In genomic region chr5:88675758-88676636, GRCh38 we compare ENCODE assay signal across 8 cellular contexts.
DNase-seq lines count a peak whose midpoint lies in the region; ATAC-seq lines count a peak whose summit lies in the region.

No MANE protein-coding gene starts in this region.

- ATAC-seq in HG02759 (IDR thresholded peaks at IDR 0.05; ENCODE audit: unreplicated experiment) (peak; percentile 39), Right ventricle myocardium superior (ENCODE audit: poor library complexity) (peak; percentile 47)

- H3K27me3 Mint-ChIP-seq in activated CD4-positive, alpha-beta memory T cell treated with anti-CD3 and anti-CD28 coated beads, Interleukin-2, amount 10 ng/mL, durations not matched to agents 7 days and 5 days: peaks cover 83% of the 10 kb centered on the region

- peak overlapping the region; percentile 49 for H3K4me3 Mint-ChIP-seq in activated CD4-positive, alpha-beta memory T cell treated with anti-CD3 and anti-CD28 coated beads, Interleukin-2, amount 10 ng/mL, durations not matched to agents 7 days and 5 days

- intact Hi-C loops in Right ventricle myocardium superior (cut with DNase I): no loop called here
- intact Hi-C loops in posterior vena cava (cut with DNase I): loop anchor here in 1 of 2 donors (10.0 kb wide), 1 partner anchor 531 kb away; no protein-coding TSS in a partner anchor

- H3K27ac Mint-ChIP-seq in activated CD4-positive, alpha-beta memory T cell treated with anti-CD3 and anti-CD28 coated beads, Interleukin-2, amount 10 ng/mL, durations not matched to agents 7 days and 5 days: no peak overlapping the region

- peaks cover 21% of the 10 kb centered on the region for H3K36me3 Mint-ChIP-seq in activated CD4-positive, alpha-beta memory T cell treated with anti-CD3 and anti-CD28 coated beads, Interleukin-2, amount 10 ng/mL, durations not matched to agents 7 days and 5 days (ENCODE audit: low read depth)

- peaks cover 36% of the 10 kb centered on the region for H3K4me1 Mint-ChIP-seq in activated CD4-positive, alpha-beta memory T cell treated with anti-CD3 and anti-CD28 coated beads, Interleukin-2, amount 10 ng/mL, durations not matched to agents 7 days and 5 days

- POLR2A ChIA-PET in activated CD4-positive, alpha-beta memory T cell treated with anti-CD3 and anti-CD28 coated beads, Interleukin-2, amount 10 ng/mL, durations not matched to agents 7 days and 5 days (lab: Charles Lee): interaction anchor here (0.6 to 1.2 kb wide), 2 partner anchors 9 to 15 kb away, joined by 3 read pairs; no protein-coding TSS in a partner anchor

- DNase-seq in activated effector memory CD4-positive, alpha-beta T cell treated with anti-CD3 and anti-CD28 coated beads, Interleukin-2, amount 50 U/mL, for 16 hours: peak; percentile 61
- DNase-seq in activated effector memory CD4-positive, alpha-beta T cell treated with Interleukin-2 at 50 U/mL for 16 hours: no peak
- DNase-seq in NCI-H2081 treated with DMSO at 0.1 percent for 48 hours (lab: John Stamatoyannopoulos, UW): peak; percentile 60
- no peak for DNase-seq in activated CD4-positive, alpha-beta memory T cell treated with anti-CD3 and anti-CD28 coated beads, Interleukin-2, amount 10 ng/mL, durations not matched to agents 7 days and 5 days
- no peak for DNase-seq in Right ventricle myocardium superior
- DNase-seq in posterior vena cava (ENCODE audit: low spot score): peak; percentile 70
- DNase-seq in ureter (ENCODE audit: low spot score): no peak

- H3K9me3 Mint-ChIP-seq in activated CD4-positive, alpha-beta memory T cell treated with anti-CD3 and anti-CD28 coated beads, Interleukin-2, amount 10 ng/mL, durations not matched to agents 7 days and 5 days: no peaks in the 10 kb centered on the region

- CTCF ChIA-PET in activated CD4-positive, alpha-beta memory T cell treated with anti-CD3 and anti-CD28 coated beads, Interleukin-2, amount 10 ng/mL, durations not matched to agents 7 days and 5 days (lab: Charles Lee): interaction anchor here (1.1 to 1.9 kb wide), 3 partner anchors 8 to 15 kb away, joined by 6 to 11 read pairs (median 9); no protein-coding TSS in a partner anchor

Comparison
In these comparisons a context has a peak if more than half of its experiments do, and no peak if none do; other contexts are left out.
1. DNase-seq: peak in activated effector memory CD4-positive, alpha-beta T cell treated with anti-CD3 and anti-CD28 coated beads, Interleukin-2, amount 50 U/mL, for 16 hours (single experiment), NCI-H2081 treated with DMSO at 0.1 percent for 48 hours (single experiment) and posterior vena cava (single experiment); none in activated effector memory CD4-positive, alpha-beta T cell treated with Interleukin-2 at 50 U/mL for 16 hours (single experiment), activated CD4-positive, alpha-beta memory T cell treated with anti-CD3 and anti-CD28 coated beads, Interleukin-2, amount 10 ng/mL, durations not matched to agents 7 days and 5 days (single experiment), Right ventricle myocardium superior (single experiment) and ureter (single experiment).